In genomic region chr16:75044800-75045361, GRCh38 we compare ENCODE assay signal across 10 cellular contexts. TPM values are rescaled to one million over a fixed set of nuclear protein-coding genes. Genes with fewer than 3 reads are reported as not detected.
A peak's percentile ranks its signal among the peaks of the same experiment; 100 is the strongest.
DNase-seq lines count a peak whose midpoint lies in the region; ATAC-seq and TF ChIP-seq lines count a peak whose summit lies in the region.
"Had no signal": no experiment of that assay in that cellular context is flagged by ENCODE, and none has a peak within 500 bp of the region (broad histone marks: within the 10 kb centered on the region; RNA-seq: fewer than 3 reads in every experiment).

No MANE protein-coding gene starts in this region.

- POLR2A ChIA-PET in RWPE1 (lab: Yijun Ruan, JAX; ENCODE audit: low non-redundant PET), result no interaction called here

- no peak for TF ChIP-seq POLR2A in breast epithelium (IDR thresholded peaks at IDR 0.05)

- no peaks in the 10 kb centered on the region for H3K36me3 ChIP-seq in breast epithelium
- H3K36me3 ChIP-seq in left lung, result no peaks in the 10 kb centered on the region

- H3K4me1 ChIP-seq in breast epithelium (peaks cover 0 to 10% of the 10 kb centered on the region in 2 donors), left lung (peaks cover 16 to 30% of the 10 kb centered on the region in 2 donors)

- H3K4me3 ChIP-seq in breast epithelium (no peak overlapping the region), left lung (no peak overlapping the region)
- H3K4me3 ChIP-seq: SK-N-MC had no signal

- H3K27ac ChIP-seq in breast epithelium (peak overlapping the region; percentile 50 to 63), left lung (peak overlapping the region; percentile 51 to 57), RWPE1 (no peak overlapping the region)
- H3K27ac ChIP-seq: SK-N-MC had no signal

- peak; percentile 24 for DNase-seq in NCI-H2196 (lab: John Stamatoyannopoulos, UW; ENCODE audit: unreplicated experiment)
- DNase-seq in NCI-H2196 treated with DMSO at 0.1 percent for 48 hours (lab: John Stamatoyannopoulos, UW; ENCODE audit: unreplicated experiment), result no peak
- peak in 1 of 2 donors; percentile 39 for DNase-seq in breast epithelium (ENCODE audit: low spot score in 2 of 2)
- DNase-seq in left lung, result peak in 1 of 2 donors; percentile 55
- peak; percentile 62 for DNase-seq in ureter (ENCODE audit: low spot score)
- DNase-seq in RWPE1 (ENCODE audit: low spot score), result no peak
- no peak for DNase-seq in AG08396 (ENCODE audit: low spot score)
- DNase-seq in cortex of kidney (lab: John Stamatoyannopoulos, UW), result no peak
- DNase-seq: activated CD8-positive, alpha-beta memory T cell treated with anti-CD3 and anti-CD28 coated beads, Interleukin-2, amount 10 ng/mL, durations not matched to agents 7 days and 5 days had no signal

- ATAC-seq in left lung, result peak; percentile 88
- ATAC-seq: activated CD8-positive, alpha-beta memory T cell treated with anti-CD3 and anti-CD28 coated beads, Interleukin-2, amount 10 ng/mL, durations not matched to agents 7 days and 5 days had no signal

- no peak for TF ChIP-seq CTCF in breast epithelium (IDR thresholded peaks at IDR 0.05)
- no peak for TF ChIP-seq CTCF in left lung (IDR thresholded peaks at IDR 0.05)
- no peak for TF ChIP-seq CTCF in RWPE1 (conservative IDR thresholded peaks at IDR 0.05; ENCODE audit: low read depth)

- intact Hi-C loops in breast epithelium (cut with DNase I; ENCODE audit: low total_unique reads) (no loop called here), left lung (cut with DNase I) (no loop called here)

- H3K27me3 ChIP-seq in breast epithelium, result no peaks in the 10 kb centered on the region
- H3K27me3 ChIP-seq in left lung, result no peaks in the 10 kb centered on the region

- H3K9me3 ChIP-seq in breast epithelium (no peaks in the 10 kb centered on the region), left lung (no peaks in the 10 kb centered on the region)

- CTCF ChIA-PET in RWPE1 (lab: Yijun Ruan, JAX), result interaction anchor here (0.6 to 1.7 kb wide), 5 partner anchors 12 to 1133 kb away, joined by 3 to 9 read pairs (median 4); partner anchors contain the start of gene ZNRF1

RNA-seq across cellular contexts. Expression of gene ZNRF1, which starts 46.1 kb away (rescaled TPM):
- total RNA-seq in breast epithelium (10 to 100 TPM; 12.8 to 27.5 (median 24.4) TPM), left lung (10 to 100 TPM; 24.3 to 25.8 TPM), ureter (50.0 TPM)

RNA-seq across cellular contexts. Expression of gene WDR59, which starts 60.0 kb away (rescaled TPM):
- total RNA-seq in breast epithelium, result 10 to 100 TPM; 21.8 to 61.0 (median 43.6) TPM
- total RNA-seq in left lung, result 10 to 100 TPM; 46.9 to 47.1 TPM
- total RNA-seq in ureter, result 111 TPM

Comparison
In these comparisons a context has a peak if more than half of its experiments do, and no peak if none do; other contexts are left out.
1. DNase-seq: peak in NCI-H2196 (single experiment) and ureter (single experiment); none in NCI-H2196 treated with DMSO at 0.1 percent for 48 hours (single experiment), RWPE1 (single experiment), AG08396 (single experiment) and cortex of kidney (single experiment).